9 cellular contexts compared by ENCODE assay signal in genomic region chr5:40904205-40904993, GRCh38. TPM values are rescaled to one million over a fixed set of nuclear protein-coding genes. Genes with fewer than 3 reads are reported as not detected.
DNase-seq lines count a peak whose midpoint lies in the region; ATAC-seq, FAIRE-seq and TF ChIP-seq lines count a peak whose summit lies in the region.
"Had no signal": no experiment of that assay in that cellular context is flagged by ENCODE, and none has a peak within 500 bp of the region (broad histone marks: within the 10 kb centered on the region; RNA-seq: fewer than 3 reads in every experiment).

No MANE protein-coding gene starts in this region.

- no peak overlapping the region for H3K27ac Mint-ChIP-seq in activated CD4-positive, alpha-beta memory T cell treated with anti-CD3 and anti-CD28 coated beads for 36 hours
- H3K27ac Mint-ChIP-seq in glutamatergic neuron (ENCODE audit: unreplicated experiment) = no peak overlapping the region
- H3K27ac Mint-ChIP-seq: activated naive CD4-positive, alpha-beta T cell treated with anti-CD3 and anti-CD28 coated beads, Interleukin-2, amount 50 U/mL, for 24 hours had no signal

- no peaks in the 10 kb centered on the region for H3K27me3 ChIP-seq in psoas muscle (ENCODE audit: insufficient read depth in 3 of 3, low read length in 2 of 3)

- intact Hi-C loops in activated CD4-positive, alpha-beta memory T cell treated with anti-CD3 and anti-CD28 coated beads for 36 hours (cut with micrococcal nuclease) = loop anchor here (2.0 to 10.0 kb wide), 2 partner anchors 620 to 938 kb away; no protein-coding TSS in a partner anchor
- intact Hi-C loops in psoas muscle (cut with DNase I) = loop anchor here in 1 of 2 donors (10.0 kb wide), 1 partner anchor 940 kb away; no protein-coding TSS in a partner anchor

- H3K36me3 ChIP-seq in psoas muscle (ENCODE audit: insufficient read depth in 1 of 2, low read depth in 1 of 2) = no peaks in the 10 kb centered on the region

- POLR2A ChIA-PET in activated CD4-positive, alpha-beta memory T cell treated with anti-CD3 and anti-CD28 coated beads for 36 hours (lab: Charles Lee) = no interaction called here

- WGBS in psoas muscle, 3 donors = 10 to 23% (median 13%) methylated on average over 7 of the region's 7 CpGs

- no peaks in the 10 kb centered on the region for H3K4me1 Mint-ChIP-seq in activated CD4-positive, alpha-beta memory T cell treated with anti-CD3 and anti-CD28 coated beads for 36 hours (ENCODE audit: low read depth)
- no peaks in the 10 kb centered on the region for H3K4me1 Mint-ChIP-seq in glutamatergic neuron (ENCODE audit: low read depth, unreplicated experiment)
- H3K4me1 Mint-ChIP-seq: activated naive CD4-positive, alpha-beta T cell treated with anti-CD3 and anti-CD28 coated beads, Interleukin-2, amount 50 U/mL, for 24 hours had no signal

- TF ChIP-seq CTCF in D721Med (IDR thresholded peaks at IDR 0.05; ENCODE audit: insufficient read depth, missing control alignments) (peak; percentile 99), glutamatergic neuron (IDR thresholded peaks at IDR 0.05; ENCODE audit: partially characterized antibody, unreplicated experiment) (peak; percentile 79), psoas muscle (IDR thresholded peaks at IDR 0.05) (peak; percentile 78)

- peak; percentile 16 for FAIRE-seq in D721Med (lab: Jason Lieb, UNC)

- CTCF ChIA-PET in activated CD4-positive, alpha-beta memory T cell treated with anti-CD3 and anti-CD28 coated beads for 36 hours (lab: Charles Lee) = interaction anchor here (0.6 to 2.4 kb wide), 21 partner anchors 8 to 1153 kb away, joined by 3 to 11 read pairs (median 4); no protein-coding TSS in a partner anchor

- no peaks in the 10 kb centered on the region for H3K36me3 Mint-ChIP-seq in activated CD4-positive, alpha-beta memory T cell treated with anti-CD3 and anti-CD28 coated beads for 36 hours
- H3K36me3 Mint-ChIP-seq in glutamatergic neuron (ENCODE audit: unreplicated experiment) = no peaks in the 10 kb centered on the region
- H3K36me3 Mint-ChIP-seq: activated naive CD4-positive, alpha-beta T cell treated with anti-CD3 and anti-CD28 coated beads, Interleukin-2, amount 50 U/mL, for 24 hours had no signal

- peak; percentile 84 for ATAC-seq in GM19043 (IDR thresholded peaks at IDR 0.05; ENCODE audit: low read depth, unreplicated experiment)
- peak; percentile 95 for ATAC-seq in HG03159 (IDR thresholded peaks at IDR 0.05; ENCODE audit: unreplicated experiment)
- ATAC-seq in psoas muscle = peak; percentile 51 to 86 (median 78)

- H3K9me3 Mint-ChIP-seq in activated CD4-positive, alpha-beta memory T cell treated with anti-CD3 and anti-CD28 coated beads for 36 hours = no peaks in the 10 kb centered on the region
- H3K9me3 Mint-ChIP-seq in glutamatergic neuron (ENCODE audit: unreplicated experiment) = no peaks in the 10 kb centered on the region
- H3K9me3 Mint-ChIP-seq: activated naive CD4-positive, alpha-beta T cell treated with anti-CD3 and anti-CD28 coated beads, Interleukin-2, amount 50 U/mL, for 24 hours had no signal

- peak; percentile 41 for DNase-seq in D721Med (ENCODE audit: insufficient read length, low spot score)
- peak; percentile 39 for DNase-seq in NCI-H2196 treated with DMSO at 0.1 percent for 48 hours (lab: John Stamatoyannopoulos, UW; ENCODE audit: unreplicated experiment)
- peak; percentile 56 for DNase-seq in activated CD4-positive, alpha-beta memory T cell treated with anti-CD3 and anti-CD28 coated beads for 36 hours
- peak; percentile 59 for DNase-seq in glutamatergic neuron
- peak in 1 of 2 donors; percentile 38 for DNase-seq in psoas muscle
- DNase-seq in GOT3 (lab: John Stamatoyannopoulos, UW) = no peak

- H3K4me3 Mint-ChIP-seq in activated CD4-positive, alpha-beta memory T cell treated with anti-CD3 and anti-CD28 coated beads for 36 hours = no peak overlapping the region
- H3K4me3 Mint-ChIP-seq in glutamatergic neuron (ENCODE audit: unreplicated experiment) = no peak overlapping the region
- H3K4me3 Mint-ChIP-seq: activated naive CD4-positive, alpha-beta T cell treated with anti-CD3 and anti-CD28 coated beads, Interleukin-2, amount 50 U/mL, for 24 hours had no signal

- no peak overlapping the region for H3K4me3 ChIP-seq in psoas muscle

- H3K27ac ChIP-seq in psoas muscle = no peak overlapping the region

- no peaks in the 10 kb centered on the region for H3K9me3 ChIP-seq in psoas muscle

- H3K4me1 ChIP-seq in psoas muscle = peaks cover 9% of the 10 kb centered on the region

- H3K27me3 Mint-ChIP-seq in activated CD4-positive, alpha-beta memory T cell treated with anti-CD3 and anti-CD28 coated beads for 36 hours = peaks cover 1% of the 10 kb centered on the region
- peaks cover 2% of the 10 kb centered on the region for H3K27me3 Mint-ChIP-seq in glutamatergic neuron (ENCODE audit: unreplicated experiment)

RNA-seq across cellular contexts. Expression of gene C7, which starts 4.9 kb away (rescaled TPM):
- total RNA-seq in activated CD4-positive, alpha-beta memory T cell treated with anti-CD3 and anti-CD28 coated beads for 36 hours = not detected
- total RNA-seq in glutamatergic neuron (ENCODE audit: unreplicated experiment) (not detected), psoas muscle (10 to 100 TPM in 1 of 4 donors, 1 to 10 TPM in 3; 1.5 to 33.0 (median 6.9) TPM)
- polyA plus RNA-seq in psoas muscle = 1 to 10 TPM; 1.2 to 5.1 (median 3.8) TPM
